1 cellular context compared by ENCODE assay signal in the genomic region with DNA sequence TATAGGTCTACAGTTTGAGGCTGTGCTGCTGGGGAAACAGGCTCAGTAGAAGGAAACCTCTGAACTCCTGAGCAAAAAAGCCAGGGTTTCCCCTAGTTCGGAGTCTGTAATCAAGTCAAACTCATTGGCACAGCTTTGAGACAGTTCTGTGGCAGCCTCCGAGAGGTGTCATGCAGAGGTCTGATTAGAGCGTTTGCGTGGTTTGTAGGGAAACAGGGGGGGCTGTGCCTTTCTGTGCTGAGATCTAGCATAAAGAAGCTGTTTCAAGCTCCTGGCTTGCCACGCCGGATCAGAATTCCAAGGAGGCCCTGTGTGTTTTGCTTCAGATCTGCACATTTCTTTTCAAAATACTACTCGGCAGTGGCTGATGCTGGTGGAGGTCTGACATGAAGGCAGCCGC.
TF ChIP-seq lines count a peak whose summit lies in the region.

No MANE protein-coding gene starts in this region.

TF ChIP-seq in HEK293T, 16 proteins besides CTCF, POLR2A, EP300 and RAD21 (continued from another document):
- no peak for TF ChIP-seq ZNF384 (IDR thresholded peaks at IDR 0.05)
- no peak for TF ChIP-seq HDGF (IDR thresholded peaks at IDR 0.05; ENCODE audit: borderline replicate concordance)
- no peak for TF ChIP-seq L3MBTL2 (conservative IDR thresholded peaks at IDR 0.05)
- no peak for TF ChIP-seq FOXM1 (IDR thresholded peaks at IDR 0.05; ENCODE audit: borderline replicate concordance)
- no peak for TF ChIP-seq ARNT (IDR thresholded peaks at IDR 0.05)
- no peak for TF ChIP-seq TARDBP (IDR thresholded peaks at IDR 0.05)
